22 cellular contexts compared by ENCODE assay signal in the genomic region with DNA sequence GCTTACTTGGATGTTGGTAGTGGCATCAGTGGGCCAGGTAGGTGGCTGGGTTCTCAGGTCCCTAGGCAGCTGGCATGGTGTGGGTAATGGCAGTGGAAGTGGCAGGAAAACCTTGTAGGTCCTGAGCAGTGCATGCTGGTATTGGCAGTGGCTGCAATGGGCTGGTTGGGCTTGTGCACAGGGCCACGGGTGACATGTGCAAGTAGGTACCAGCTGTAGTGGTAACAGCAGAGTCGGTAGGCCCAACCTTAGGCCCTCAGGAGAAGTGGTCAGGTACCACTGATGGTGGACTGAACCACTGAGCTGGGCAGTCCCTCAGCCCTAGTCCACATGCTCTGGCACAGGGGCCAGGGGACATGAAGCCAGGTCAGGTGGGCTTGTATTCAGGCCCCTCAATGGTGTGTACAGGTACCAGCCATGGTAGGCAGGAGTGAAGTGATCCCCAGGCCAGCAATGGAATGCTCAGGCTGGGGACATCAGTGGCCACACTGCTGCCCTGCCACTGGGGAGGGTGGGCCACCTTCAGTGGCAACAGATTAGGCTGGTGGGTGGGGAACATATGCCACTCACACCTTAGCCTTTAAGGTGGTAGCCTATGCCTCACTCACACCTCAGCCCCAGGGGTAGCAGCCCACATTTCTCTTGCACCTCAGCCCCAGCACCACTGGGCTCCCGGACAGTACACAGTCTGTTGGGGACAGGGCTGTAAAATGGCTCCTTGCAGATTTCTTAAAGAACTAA.
A peak's percentile ranks its signal among the peaks of the same experiment; 100 is the strongest.
DNase-seq lines count a peak whose midpoint lies in the region; ATAC-seq and TF ChIP-seq lines count a peak whose summit lies in the region.
"Had no signal": no experiment of that assay in that cellular context is flagged by ENCODE, and none has a peak within 500 bp of the region (broad histone marks: within the 10 kb centered on the region; RNA-seq: fewer than 3 reads in every experiment).

No MANE protein-coding gene starts in this region.

- no peak for DNase-seq in natural killer cell treated with Interleukin-12 subunit alpha and Interleukin-12 subunit beta and Interleukin-15 and Interleukin-18, amount 100 ng/mL, for 72 hours (ENCODE audit: low spot score)
- DNase-seq in natural killer cell (no peak), glutamatergic neuron (peak; percentile 0), sciatic nerve (ENCODE audit: low spot score) (peak; percentile 39), T-helper 9 cell (no peak), GM13976 (ENCODE audit: low spot score) (no peak)
- DNase-seq: ACHN; activated CD4-positive, alpha-beta T cell treated with anti-CD3 and anti-CD28 coated beads, Interleukin-2, amount 50 U/mL, for 1 hour; activated naive CD8-positive, alpha-beta T cell treated with anti-CD3 and anti-CD28 coated beads, Interleukin-2, amount 10 ng/mL, durations not matched to agents 7 days and 5 days; COR-L47; DMS79 treated with DMSO at 0.1 percent for 48 hours; effector CD4-positive, alpha-beta T cell; NCI-H1105 treated with DMSO at 0.1 percent for 48 hours; NCI-H2029; NCI-H2227 treated with DMSO at 0.1 percent for 48 hours; NCI-H748 treated with DMSO at 0.1 percent for 48 hours; WERI-Rb-1 had no signal

- H3K27me3 Mint-ChIP-seq in natural killer cell treated with Interleukin-12 subunit alpha and Interleukin-12 subunit beta and Interleukin-15 and Interleukin-18, amount 100 ng/mL, for 72 hours, result peaks cover 38 to 83% of the 10 kb centered on the region in 2 donors
- peaks cover 31 to 77% of the 10 kb centered on the region in 2 donors for H3K27me3 Mint-ChIP-seq in natural killer cell (ENCODE audit: low read depth in 2 of 2)
- no peaks in the 10 kb centered on the region for H3K27me3 Mint-ChIP-seq in glutamatergic neuron (ENCODE audit: unreplicated experiment)

- ATAC-seq in natural killer cell treated with Interleukin-12 subunit alpha and Interleukin-12 subunit beta and Interleukin-15 and Interleukin-18, amount 100 ng/mL, for 72 hours, result peak; percentile 27 to 36
- ATAC-seq in natural killer cell, result no peak
- peak; percentile 10 for ATAC-seq in sciatic nerve
- ATAC-seq in GM19463 (IDR thresholded peaks at IDR 0.05; ENCODE audit: unreplicated experiment), result no peak
- ATAC-seq in HG03280 (IDR thresholded peaks at IDR 0.05; ENCODE audit: unreplicated experiment), result no peak
- ATAC-seq: naive thymus-derived CD4-positive, alpha-beta T cell; Right ventricle myocardium inferior had no signal

- no peak overlapping the region for H3K27ac Mint-ChIP-seq in natural killer cell treated with Interleukin-12 subunit alpha and Interleukin-12 subunit beta and Interleukin-15 and Interleukin-18, amount 100 ng/mL, for 72 hours
- H3K27ac Mint-ChIP-seq in natural killer cell (no peak overlapping the region), glutamatergic neuron (ENCODE audit: unreplicated experiment) (no peak overlapping the region)
- H3K27ac Mint-ChIP-seq: activated naive CD8-positive, alpha-beta T cell treated with anti-CD3 and anti-CD28 coated beads, Interleukin-2, amount 10 ng/mL, durations not matched to agents 7 days and 5 days; naive thymus-derived CD4-positive, alpha-beta T cell; T-helper 2 cell treated with Interferon-gamma antibody and Interleukin-4, amounts not matched to agents 5 μg/mL and 100 μg/mL, for 36 hours had no signal

- in situ Hi-C loops in GM13976 (cut with MboI; ENCODE audit: low sequenced_read_pairs, unreplicated experiment), result no loop called here

- intact Hi-C loops in natural killer cell (cut with micrococcal nuclease) (no loop called here), sciatic nerve (cut with DNase I) (no loop called here)

- H3K9me3 Mint-ChIP-seq in natural killer cell treated with Interleukin-12 subunit alpha and Interleukin-12 subunit beta and Interleukin-15 and Interleukin-18, amount 100 ng/mL, for 72 hours, result peaks cover 11% of the 10 kb centered on the region
- H3K9me3 Mint-ChIP-seq in natural killer cell (peaks cover 7 to 10% of the 10 kb centered on the region in 2 donors), glutamatergic neuron (ENCODE audit: unreplicated experiment) (peaks cover 5% of the 10 kb centered on the region)

- no peak for TF ChIP-seq CTCF in natural killer cell (IDR thresholded peaks at IDR 0.05)
- no peak for TF ChIP-seq CTCF in glutamatergic neuron (IDR thresholded peaks at IDR 0.05; ENCODE audit: partially characterized antibody, unreplicated experiment)
- no peak for TF ChIP-seq CTCF in GM13976 (IDR thresholded peaks at IDR 0.05; ENCODE audit: borderline replicate concordance, control extremely low read depth, extremely low read depth, insufficient read depth, missing control alignments)

- no peak overlapping the region for H3K4me3 Mint-ChIP-seq in natural killer cell treated with Interleukin-12 subunit alpha and Interleukin-12 subunit beta and Interleukin-15 and Interleukin-18, amount 100 ng/mL, for 72 hours
- H3K4me3 Mint-ChIP-seq in natural killer cell (no peak overlapping the region), glutamatergic neuron (ENCODE audit: unreplicated experiment) (no peak overlapping the region)
- H3K4me3 Mint-ChIP-seq: activated naive CD8-positive, alpha-beta T cell treated with anti-CD3 and anti-CD28 coated beads, Interleukin-2, amount 10 ng/mL, durations not matched to agents 7 days and 5 days; naive thymus-derived CD4-positive, alpha-beta T cell; T-helper 2 cell treated with Interferon-gamma antibody and Interleukin-4, amounts not matched to agents 5 μg/mL and 100 μg/mL, for 36 hours had no signal

- peaks cover 0 to 4% of the 10 kb centered on the region in 2 donors for H3K4me1 Mint-ChIP-seq in natural killer cell treated with Interleukin-12 subunit alpha and Interleukin-12 subunit beta and Interleukin-15 and Interleukin-18, amount 100 ng/mL, for 72 hours (ENCODE audit: low read depth in 2 of 2)
- H3K4me1 Mint-ChIP-seq in natural killer cell, result no peaks in the 10 kb centered on the region
- H3K4me1 Mint-ChIP-seq in glutamatergic neuron (ENCODE audit: low read depth, unreplicated experiment), result no peaks in the 10 kb centered on the region
- H3K4me1 Mint-ChIP-seq: naive thymus-derived CD4-positive, alpha-beta T cell had no signal

- peaks cover 18% of the 10 kb centered on the region for H3K36me3 Mint-ChIP-seq in natural killer cell treated with Interleukin-12 subunit alpha and Interleukin-12 subunit beta and Interleukin-15 and Interleukin-18, amount 100 ng/mL, for 72 hours
- H3K36me3 Mint-ChIP-seq in natural killer cell, result peaks cover 20% of the 10 kb centered on the region
- H3K36me3 Mint-ChIP-seq in glutamatergic neuron (ENCODE audit: unreplicated experiment), result peaks cover 18% of the 10 kb centered on the region
- H3K36me3 Mint-ChIP-seq: activated naive CD8-positive, alpha-beta T cell treated with anti-CD3 and anti-CD28 coated beads, Interleukin-2, amount 10 ng/mL, durations not matched to agents 7 days and 5 days had no signal

Comparison
In these comparisons a context has a peak if more than half of its experiments do, and no peak if none do; other contexts are left out.
1. ATAC-seq: peak in natural killer cell treated with Interleukin-12 subunit alpha and Interleukin-12 subunit beta and Interleukin-15 and Interleukin-18, amount 100 ng/mL, for 72 hours (2 of 2) and sciatic nerve (single experiment); none in natural killer cell (0 of 3), GM19463 (single experiment) and HG03280 (single experiment).
2. DNase-seq: peak in glutamatergic neuron (single experiment) and sciatic nerve (single experiment); none in natural killer cell treated with Interleukin-12 subunit alpha and Interleukin-12 subunit beta and Interleukin-15 and Interleukin-18, amount 100 ng/mL, for 72 hours (single experiment), natural killer cell (single experiment), T-helper 9 cell (single experiment) and GM13976 (single experiment).